Comparison of ENCODE assay signal across 2 cellular contexts in genomic region chr12:115569694-115570093, GRCh38.
TF ChIP-seq lines count a peak whose summit lies in the region.

No MANE protein-coding gene starts in this region.

TF ChIP-seq in HepG2, 621 proteins besides CTCF, POLR2A, EP300 and RAD21:
- TF ChIP-seq ZBED4 (CRISPR knock-in tag; IDR thresholded peaks at IDR 0.05; ENCODE audit: borderline replicate concordance) (no peak), ZNF746 (CRISPR knock-in tag; IDR thresholded peaks at IDR 0.05) (no peak), ZNF33B (CRISPR knock-in tag; IDR thresholded peaks at IDR 0.05) (no peak), PPARG (CRISPR knock-in tag; conservative IDR thresholded peaks at IDR 0.05) (no peak), ZNF572 (CRISPR knock-in tag; IDR thresholded peaks at IDR 0.05) (no peak)

TF ChIP-seq in WTC11, 78 proteins besides CTCF, POLR2A, EP300 and RAD21 (continued from another document):
- no peak for TF ChIP-seq AR (CRISPR knock-in tag; IDR thresholded peaks at IDR 0.05)
- peak; percentile 69 for TF ChIP-seq USF2 (CRISPR knock-in tag; IDR thresholded peaks at IDR 0.05)
- no peak for TF ChIP-seq AFF4 (CRISPR knock-in tag; IDR thresholded peaks at IDR 0.05; ENCODE audit: borderline replicate concordance)
- TF ChIP-seq KAT7 (CRISPR knock-in tag; IDR thresholded peaks at IDR 0.05; ENCODE audit: borderline replicate concordance), result no peak
- no peak for TF ChIP-seq FOXP1 (CRISPR knock-in tag; IDR thresholded peaks at IDR 0.05; ENCODE audit: borderline replicate concordance)
